8 cellular contexts compared by ENCODE assay signal in genomic region chr17:30950669-30951399, GRCh38. TPM values are rescaled to one million over a fixed set of nuclear protein-coding genes. Genes with fewer than 3 reads are reported as not detected.
DNase-seq lines count a peak whose midpoint lies in the region; ATAC-seq and TF ChIP-seq lines count a peak whose summit lies in the region.

No MANE protein-coding gene starts in this region.

- no peaks in the 10 kb centered on the region for H3K27me3 ChIP-seq in colonic mucosa

- no peaks in the 10 kb centered on the region for H3K36me3 Mint-ChIP-seq in glutamatergic neuron (ENCODE audit: unreplicated experiment)

- DNase-seq in COLO668 (lab: John Stamatoyannopoulos, UW; ENCODE audit: unreplicated experiment) (peak; percentile 67), NCI-H2029 treated with DMSO at 0.1 percent for 48 hours (lab: John Stamatoyannopoulos, UW) (peak; percentile 89), colonic mucosa (peak; percentile 96), myocyte (ENCODE audit: low read depth) (peak; percentile 70), cerebellar cortex (ENCODE audit: low spot score) (no peak), T-helper 9 cell (no peak), glutamatergic neuron (no peak)

- no peaks in the 10 kb centered on the region for H3K36me3 ChIP-seq in colonic mucosa

- TF ChIP-seq CTCF in colonic mucosa (IDR thresholded peaks at IDR 0.05), result no peak
- TF ChIP-seq CTCF in glutamatergic neuron (IDR thresholded peaks at IDR 0.05; ENCODE audit: partially characterized antibody, unreplicated experiment), result no peak

- no peaks in the 10 kb centered on the region for H3K4me1 Mint-ChIP-seq in glutamatergic neuron (ENCODE audit: low read depth, unreplicated experiment)

- no peak overlapping the region for H3K4me3 ChIP-seq in colonic mucosa

- peak overlapping the region; percentile 43 for H3K27ac ChIP-seq in colonic mucosa

- ATAC-seq in HG02610 (IDR thresholded peaks at IDR 0.05; ENCODE audit: unreplicated experiment), result no peak

- no peaks in the 10 kb centered on the region for H3K27me3 Mint-ChIP-seq in glutamatergic neuron (ENCODE audit: unreplicated experiment)

- no peak overlapping the region for H3K27ac Mint-ChIP-seq in glutamatergic neuron (ENCODE audit: unreplicated experiment)

- no peaks in the 10 kb centered on the region for H3K9me3 Mint-ChIP-seq in glutamatergic neuron (ENCODE audit: unreplicated experiment)

- intact Hi-C loops in colonic mucosa (cut with DNase I), result no loop called here

- H3K9me3 ChIP-seq in colonic mucosa, result no peaks in the 10 kb centered on the region

- no peaks in the 10 kb centered on the region for H3K4me1 ChIP-seq in colonic mucosa

- H3K4me3 Mint-ChIP-seq in glutamatergic neuron (ENCODE audit: unreplicated experiment), result no peak overlapping the region

- peak overlapping the region in 1 of 2 donors; percentile 7 for H3K9ac ChIP-seq in colonic mucosa (ENCODE audit: low read depth in 2 of 2, low read length in 2 of 2)

RNA-seq across cellular contexts. Expression of gene RNF135, which starts 20.0 kb away (rescaled TPM):
- total RNA-seq in colonic mucosa (10 to 100 TPM; 18.6 to 18.9 TPM), myocyte (7.8 and 10.2 TPM in 2 replicates), glutamatergic neuron (ENCODE audit: unreplicated experiment) (0.59 TPM)
- polyA plus RNA-seq in myocyte (2012), result 13.6 TPM

RNA-seq across cellular contexts. Expression of gene ADAP2, which starts 29.1 kb away (rescaled TPM):
- total RNA-seq in colonic mucosa, result 1 to 10 TPM; 4.4 to 5.6 TPM
- total RNA-seq in myocyte, result 0.51 and 1.4 TPM in 2 replicates
- 0.30 TPM for polyA plus RNA-seq in myocyte (2012)
- total RNA-seq in glutamatergic neuron (ENCODE audit: unreplicated experiment), result 0.51 TPM

RNA-seq across cellular contexts. Expression of gene TEFM, which starts 44.8 kb away (rescaled TPM):
- total RNA-seq in colonic mucosa (10 to 100 TPM; 12.4 to 15.4 TPM), myocyte (7.9 and 10.8 TPM in 2 replicates), glutamatergic neuron (ENCODE audit: unreplicated experiment) (12.8 TPM)
- polyA plus RNA-seq in myocyte (2012), result 7.4 TPM

Comparison
In these comparisons a context has a peak if more than half of its experiments do, and no peak if none do; other contexts are left out.
1. DNase-seq: peak in COLO668 (single experiment), NCI-H2029 treated with DMSO at 0.1 percent for 48 hours (single experiment), colonic mucosa (single experiment) and myocyte (single experiment); none in cerebellar cortex (single experiment), T-helper 9 cell (single experiment) and glutamatergic neuron (single experiment).